40 cellular contexts compared by ENCODE assay signal in genomic region chr7:115042596-115042995, GRCh38.
"Had no signal": no experiment of that assay in that cellular context is flagged by ENCODE, and none has a peak within 500 bp of the region (broad histone marks: within the 10 kb centered on the region; RNA-seq: fewer than 3 reads in every experiment).

No MANE protein-coding gene starts in this region.

- H3K36me3 ChIP-seq: adrenal gland, ascending aorta, brain microvascular endothelial cell, breast epithelium, cardiac muscle cell had no signal

- H3K27me3 ChIP-seq: adrenal gland, ascending aorta, body of pancreas, brain microvascular endothelial cell, breast epithelium, cardiac muscle cell had no signal

- H3K27ac ChIP-seq: adrenal gland, ascending aorta, body of pancreas, brain microvascular endothelial cell, breast epithelium, cardiac muscle cell had no signal

- DNase-seq: activated effector memory CD4-positive, alpha-beta T cell treated with anti-CD3 and anti-CD28 coated beads, Interleukin-2, amount 50 U/mL, for 16 hours; activated effector memory CD4-positive, alpha-beta T cell treated with Interleukin-2 at 50 U/mL for 16 hours; activated gamma-delta T cell; activated gamma-delta T cell treated with Interleukin-2 at 50 U/mL for 16 hours; activated naive CD4-positive, alpha-beta T cell; activated naive CD4-positive, alpha-beta T cell treated with anti-CD3 and anti-CD28 coated beads for 36 hours; activated naive CD4-positive, alpha-beta T cell treated with anti-CD3 and anti-CD28 coated beads, Interleukin-2, amount 10 ng/mL, durations not matched to agents 7 days and 5 days; activated naive CD4-positive, alpha-beta T cell treated with anti-CD3 and anti-CD28 coated beads, Interleukin-2, amount 50 U/mL, for 16 hours; activated naive CD4-positive, alpha-beta T cell treated with Interleukin-2 at 50 U/mL for 16 hours; activated naive CD8-positive, alpha-beta T cell treated with anti-CD3 and anti-CD28 coated beads for 36 hours; activated naive CD8-positive, alpha-beta T cell treated with anti-CD3 and anti-CD28 coated beads, Interleukin-2, amount 10 ng/mL, durations not matched to agents 7 days and 5 days; activated naive CD8-positive, alpha-beta T cell treated with anti-CD3 and anti-CD28 coated beads, Interleukin-2, amount 50 U/mL, for 24 hours; activated T-cell treated with anti-CD3 and anti-CD28 coated beads, Interleukin-2, amount 50 U/mL, for 1 hour; activated T-cell treated with anti-CD3 and anti-CD28 coated beads, Interleukin-2, amount 50 U/mL, for 24 hours; activated T-cell treated with anti-CD3 and anti-CD28 coated beads, Interleukin-2, amount 50 U/mL, for 4 hours; activated T-cell treated with anti-CD3 and anti-CD28 coated beads, Interleukin-2, amount 50 U/mL, for 48 hours; activated T-cell treated with anti-CD3 and anti-CD28 coated beads, Interleukin-2, amount 50 U/mL, for 72 hours; adrenal gland; amniotic stem cell; amygdala; anterior cingulate cortex; aorta; body of pancreas; brain microvascular endothelial cell; caudate nucleus; central memory CD4-positive, alpha-beta T cell; cerebellar nuclear complex had no signal

- H3K4me1 Mint-ChIP-seq: activated naive CD4-positive, alpha-beta T cell treated with anti-CD3 and anti-CD28 coated beads, Interleukin-2, amount 50 U/mL, for 24 hours; brain had no signal

- H3K4me1 ChIP-seq: adrenal gland, ascending aorta, body of pancreas, breast epithelium had no signal

- H3K27me3 Mint-ChIP-seq: activated naive CD4-positive, alpha-beta T cell treated with anti-CD3 and anti-CD28 coated beads, Interleukin-2, amount 50 U/mL, for 24 hours; activated naive CD8-positive, alpha-beta T cell; activated naive CD8-positive, alpha-beta T cell treated with anti-CD3 and anti-CD28 coated beads for 36 hours; activated naive CD8-positive, alpha-beta T cell treated with anti-CD3 and anti-CD28 coated beads, Interleukin-2, amount 50 U/mL, for 24 hours; activated T-cell treated with anti-CD3 and anti-CD28 coated beads, Interleukin-2, amount 50 U/mL, for 24 hours; activated T-helper 17 cell treated with anti-CD3 and anti-CD28 coated beads, Interleukin-2, amount 50 U/mL, for 72 hours; brain; central memory CD8-positive, alpha-beta T cell had no signal

- H3K4me3 ChIP-seq: adrenal gland, ascending aorta, body of pancreas, breast epithelium, cardiac muscle cell had no signal

- FAIRE-seq: astrocyte, bronchial epithelial cell had no signal

- H3K9me3 ChIP-seq: adrenal gland, ascending aorta, body of pancreas, breast epithelium had no signal

- H3K27ac Mint-ChIP-seq: activated naive CD4-positive, alpha-beta T cell treated with anti-CD3 and anti-CD28 coated beads for 36 hours; activated naive CD4-positive, alpha-beta T cell treated with anti-CD3 and anti-CD28 coated beads, Interleukin-2, amount 10 ng/mL, durations not matched to agents 7 days and 5 days; activated naive CD4-positive, alpha-beta T cell treated with anti-CD3 and anti-CD28 coated beads, Interleukin-2, amount 50 U/mL, for 24 hours; activated naive CD4-positive, alpha-beta T cell treated with anti-CD3 and anti-CD28 coated beads, Interleukin-2, amount 50 U/mL, for 72 hours; activated naive CD8-positive, alpha-beta T cell; activated naive CD8-positive, alpha-beta T cell treated with anti-CD3 and anti-CD28 coated beads for 36 hours; activated naive CD8-positive, alpha-beta T cell treated with anti-CD3 and anti-CD28 coated beads, Interleukin-2, amount 10 ng/mL, durations not matched to agents 7 days and 5 days; activated naive CD8-positive, alpha-beta T cell treated with anti-CD3 and anti-CD28 coated beads, Interleukin-2, amount 50 U/mL, for 24 hours; activated T-cell treated with anti-CD3 and anti-CD28 coated beads, Interleukin-2, amount 50 U/mL, for 24 hours; activated T-cell treated with anti-CD3 and anti-CD28 coated beads, Interleukin-2, amount 50 U/mL, for 72 hours; activated T-helper 1 cell treated with anti-CD3 and anti-CD28 coated beads, Interleukin-12 subunit alpha, Interleukin-12 subunit beta, Interleukin-2, Interleukin-4 antibody, amounts not matched to agents 30 ng/mL and 10 ng/mL and 1 ng/mL, durations not matched to agents 14 hours and 24 hours and 36 hours; activated T-helper 17 cell treated with anti-CD3 and anti-CD28 coated beads, Interleukin-2, amount 50 U/mL, for 72 hours; activated T-helper 2 cell treated with anti-CD3 and anti-CD28 coated beads, Interferon-gamma antibody, Interleukin-2, Interleukin-4, amounts not matched to agents 10 μg/mL and 5 μg/mL and 100 μg/mL, durations not matched to agents 14 hours and 24 hours and 36 hours; brain had no signal

- ATAC-seq: activated naive CD4-positive, alpha-beta T cell treated with anti-CD3 and anti-CD28 coated beads, Interleukin-2, amount 50 U/mL, for 72 hours; activated naive CD8-positive, alpha-beta T cell treated with anti-CD3 and anti-CD28 coated beads, Interleukin-2, amount 50 U/mL, for 24 hours; activated T-cell treated with anti-CD3 and anti-CD28 coated beads, Interleukin-2, amount 50 U/mL, for 4 hours; activated T-cell treated with anti-CD3 and anti-CD28 coated beads, Interleukin-2, amount 50 U/mL, for 72 hours; activated T-helper 17 cell treated with anti-CD3 and anti-CD28 coated beads, Interleukin-2, amount 50 U/mL, for 72 hours; body of pancreas had no signal

- H3K9me3 Mint-ChIP-seq: activated naive CD4-positive, alpha-beta T cell treated with anti-CD3 and anti-CD28 coated beads for 36 hours; activated naive CD4-positive, alpha-beta T cell treated with anti-CD3 and anti-CD28 coated beads, Interleukin-2, amount 10 ng/mL, durations not matched to agents 7 days and 5 days; activated naive CD4-positive, alpha-beta T cell treated with anti-CD3 and anti-CD28 coated beads, Interleukin-2, amount 50 U/mL, for 24 hours; activated naive CD4-positive, alpha-beta T cell treated with anti-CD3 and anti-CD28 coated beads, Interleukin-2, amount 50 U/mL, for 72 hours; activated naive CD8-positive, alpha-beta T cell treated with anti-CD3 and anti-CD28 coated beads for 36 hours; activated naive CD8-positive, alpha-beta T cell treated with anti-CD3 and anti-CD28 coated beads, Interleukin-2, amount 10 ng/mL, durations not matched to agents 7 days and 5 days; activated naive CD8-positive, alpha-beta T cell treated with anti-CD3 and anti-CD28 coated beads, Interleukin-2, amount 50 U/mL, for 24 hours; activated T-cell treated with anti-CD3 and anti-CD28 coated beads, Interleukin-2, amount 50 U/mL, for 24 hours; activated T-cell treated with anti-CD3 and anti-CD28 coated beads, Interleukin-2, amount 50 U/mL, for 4 hours; activated T-helper 1 cell treated with anti-CD3 and anti-CD28 coated beads, Interleukin-12 subunit alpha, Interleukin-12 subunit beta, Interleukin-2, Interleukin-4 antibody, amounts not matched to agents 30 ng/mL and 10 ng/mL and 1 ng/mL, durations not matched to agents 14 hours and 24 hours and 36 hours; activated T-helper 17 cell treated with anti-CD3 and anti-CD28 coated beads, Interleukin-2, amount 50 U/mL, for 72 hours; activated T-helper 2 cell treated with anti-CD3 and anti-CD28 coated beads, Interferon-gamma antibody, Interleukin-2, Interleukin-4, amounts not matched to agents 10 μg/mL and 5 μg/mL and 100 μg/mL, durations not matched to agents 14 hours and 24 hours and 36 hours; brain; central memory CD8-positive, alpha-beta T cell had no signal

- H3K4me3 Mint-ChIP-seq: activated naive CD4-positive, alpha-beta T cell treated with anti-CD3 and anti-CD28 coated beads for 36 hours; activated naive CD4-positive, alpha-beta T cell treated with anti-CD3 and anti-CD28 coated beads, Interleukin-2, amount 10 ng/mL, durations not matched to agents 7 days and 5 days; activated naive CD4-positive, alpha-beta T cell treated with anti-CD3 and anti-CD28 coated beads, Interleukin-2, amount 50 U/mL, for 24 hours; activated naive CD8-positive, alpha-beta T cell; activated naive CD8-positive, alpha-beta T cell treated with anti-CD3 and anti-CD28 coated beads for 36 hours; activated naive CD8-positive, alpha-beta T cell treated with anti-CD3 and anti-CD28 coated beads, Interleukin-2, amount 10 ng/mL, durations not matched to agents 7 days and 5 days; activated naive CD8-positive, alpha-beta T cell treated with anti-CD3 and anti-CD28 coated beads, Interleukin-2, amount 50 U/mL, for 24 hours; activated T-cell treated with anti-CD3 and anti-CD28 coated beads, Interleukin-2, amount 50 U/mL, for 24 hours; activated T-cell treated with anti-CD3 and anti-CD28 coated beads, Interleukin-2, amount 50 U/mL, for 4 hours; activated T-cell treated with anti-CD3 and anti-CD28 coated beads, Interleukin-2, amount 50 U/mL, for 72 hours; activated T-helper 1 cell treated with anti-CD3 and anti-CD28 coated beads, Interleukin-12 subunit alpha, Interleukin-12 subunit beta, Interleukin-2, Interleukin-4 antibody, amounts not matched to agents 30 ng/mL and 10 ng/mL and 1 ng/mL, durations not matched to agents 14 hours and 24 hours and 36 hours; activated T-helper 17 cell treated with anti-CD3 and anti-CD28 coated beads, Interleukin-2, amount 50 U/mL, for 72 hours; brain; central memory CD8-positive, alpha-beta T cell had no signal

- H3K36me3 Mint-ChIP-seq: activated naive CD4-positive, alpha-beta T cell treated with anti-CD3 and anti-CD28 coated beads, Interleukin-2, amount 50 U/mL, for 24 hours; activated naive CD4-positive, alpha-beta T cell treated with anti-CD3 and anti-CD28 coated beads, Interleukin-2, amount 50 U/mL, for 72 hours; activated naive CD8-positive, alpha-beta T cell treated with anti-CD3 and anti-CD28 coated beads for 36 hours; activated naive CD8-positive, alpha-beta T cell treated with anti-CD3 and anti-CD28 coated beads, Interleukin-2, amount 10 ng/mL, durations not matched to agents 7 days and 5 days; brain had no signal
